In genomic region chr3:39107056-39107873, GRCh38 we compare ENCODE assay signal across 1 cellular context.
TF ChIP-seq lines count a peak whose summit lies in the region.

Gene GORASP1, minus strand, starts transcription at chr3:39107627. Its CDS starts 86 bp downstream, at chr3:39107541.
Gene TTC21A, plus strand, starts transcription at chr3:39107680. Its CDS starts 158 bp downstream, at chr3:39107838.

TF ChIP-seq in HepG2, 621 proteins besides CTCF, POLR2A, EP300 and RAD21 (continued from another document and continues in another):
- TF ChIP-seq ZBTB40 (IDR thresholded peaks at IDR 0.05) = no peak
- TF ChIP-seq ZBTB40 (CRISPR knock-in tag; IDR thresholded peaks at IDR 0.05) = no peak
- no peak for TF ChIP-seq AKNA (CRISPR knock-in tag; IDR thresholded peaks at IDR 0.05; ENCODE audit: borderline replicate concordance)
- no peak for TF ChIP-seq ZNF629 (CRISPR knock-in tag; conservative IDR thresholded peaks at IDR 0.05)
- peak; percentile 26 for TF ChIP-seq RBM22 (optimal IDR thresholded peaks at IDR 0.05; ENCODE audit: low read length)
- TF ChIP-seq ZSCAN5A (CRISPR knock-in tag; IDR thresholded peaks at IDR 0.05; ENCODE audit: borderline replicate concordance) = no peak
- 0 out of 2 replicates have a peak, but pooled peaks have one; percentile 33 for TF ChIP-seq ZNF276 (CRISPR knock-in tag; IDR thresholded peaks at IDR 0.05; ENCODE audit: low read depth)
- TF ChIP-seq NCOA1 (CRISPR knock-in tag; IDR thresholded peaks at IDR 0.05) = peak; percentile 75; the same call in 1 of the 2 replicates
- TF ChIP-seq PRDM15 (CRISPR knock-in tag; IDR thresholded peaks at IDR 0.05) = peak; percentile 45; the same call in 1 of the 2 replicates
- TF ChIP-seq ZNF484 (CRISPR knock-in tag; IDR thresholded peaks at IDR 0.05; ENCODE audit: borderline replicate concordance, low read depth) = no peak
- TF ChIP-seq SNAPC4 (CRISPR knock-in tag; IDR thresholded peaks at IDR 0.05) = no peak
- TF ChIP-seq NFRKB (IDR thresholded peaks at IDR 0.05) = no peak
- TF ChIP-seq SPEN (CRISPR knock-in tag; IDR thresholded peaks at IDR 0.05; ENCODE audit: low read depth) = peak; percentile 41; the same call in 1 of the 2 replicates
- no peak for TF ChIP-seq ZFP37 (CRISPR knock-in tag; IDR thresholded peaks at IDR 0.05; ENCODE audit: borderline replicate concordance)
- TF ChIP-seq ZNF605 (CRISPR knock-in tag; IDR thresholded peaks at IDR 0.05) = no peak
- TF ChIP-seq BRCA1 (CRISPR knock-in tag; IDR thresholded peaks at IDR 0.05) = no peak
- TF ChIP-seq ZNF234 (CRISPR knock-in tag; conservative IDR thresholded peaks at IDR 0.05) = no peak
- TF ChIP-seq THYN1 (CRISPR knock-in tag; IDR thresholded peaks at IDR 0.05; ENCODE audit: borderline replicate concordance, low read depth) = no peak
- TF ChIP-seq ZNF18 (CRISPR knock-in tag; IDR thresholded peaks at IDR 0.05; ENCODE audit: insufficient replicate concordance) = no peak
- TF ChIP-seq GATAD2A (CRISPR knock-in tag; IDR thresholded peaks at IDR 0.05) = peak; percentile 43; the same call in 1 of the 2 replicates
- no peak for TF ChIP-seq ZNF703 (CRISPR knock-in tag; IDR thresholded peaks at IDR 0.05; ENCODE audit: borderline replicate concordance)
